1 cellular context compared by ENCODE assay signal in the genomic region with DNA sequence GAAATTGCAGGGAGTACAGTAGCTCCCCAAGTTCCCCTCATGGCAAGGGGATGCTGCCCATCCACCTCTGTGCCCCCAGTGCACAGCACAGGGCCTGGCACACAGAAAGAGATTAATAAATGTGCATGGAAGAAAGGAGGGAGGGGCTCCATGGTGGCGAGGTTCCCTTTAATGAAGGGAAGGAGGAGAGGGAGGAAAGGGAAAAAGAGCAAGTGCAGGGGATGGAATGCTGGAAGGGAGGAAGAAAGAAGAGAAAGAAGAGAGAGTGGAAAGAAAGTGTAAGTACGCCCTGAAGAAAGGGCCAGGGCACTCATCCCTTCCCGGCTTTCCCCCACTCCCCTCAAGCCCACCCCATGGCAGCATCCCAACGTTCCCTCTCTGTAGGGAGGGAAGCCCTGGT.
TF ChIP-seq lines count a peak whose summit lies in the region.

No MANE protein-coding gene starts in this region.

TF ChIP-seq in neural cell, 6 proteins besides CTCF, POLR2A, EP300 and RAD21 (continued from another document):
- TF ChIP-seq, protein P1, sequence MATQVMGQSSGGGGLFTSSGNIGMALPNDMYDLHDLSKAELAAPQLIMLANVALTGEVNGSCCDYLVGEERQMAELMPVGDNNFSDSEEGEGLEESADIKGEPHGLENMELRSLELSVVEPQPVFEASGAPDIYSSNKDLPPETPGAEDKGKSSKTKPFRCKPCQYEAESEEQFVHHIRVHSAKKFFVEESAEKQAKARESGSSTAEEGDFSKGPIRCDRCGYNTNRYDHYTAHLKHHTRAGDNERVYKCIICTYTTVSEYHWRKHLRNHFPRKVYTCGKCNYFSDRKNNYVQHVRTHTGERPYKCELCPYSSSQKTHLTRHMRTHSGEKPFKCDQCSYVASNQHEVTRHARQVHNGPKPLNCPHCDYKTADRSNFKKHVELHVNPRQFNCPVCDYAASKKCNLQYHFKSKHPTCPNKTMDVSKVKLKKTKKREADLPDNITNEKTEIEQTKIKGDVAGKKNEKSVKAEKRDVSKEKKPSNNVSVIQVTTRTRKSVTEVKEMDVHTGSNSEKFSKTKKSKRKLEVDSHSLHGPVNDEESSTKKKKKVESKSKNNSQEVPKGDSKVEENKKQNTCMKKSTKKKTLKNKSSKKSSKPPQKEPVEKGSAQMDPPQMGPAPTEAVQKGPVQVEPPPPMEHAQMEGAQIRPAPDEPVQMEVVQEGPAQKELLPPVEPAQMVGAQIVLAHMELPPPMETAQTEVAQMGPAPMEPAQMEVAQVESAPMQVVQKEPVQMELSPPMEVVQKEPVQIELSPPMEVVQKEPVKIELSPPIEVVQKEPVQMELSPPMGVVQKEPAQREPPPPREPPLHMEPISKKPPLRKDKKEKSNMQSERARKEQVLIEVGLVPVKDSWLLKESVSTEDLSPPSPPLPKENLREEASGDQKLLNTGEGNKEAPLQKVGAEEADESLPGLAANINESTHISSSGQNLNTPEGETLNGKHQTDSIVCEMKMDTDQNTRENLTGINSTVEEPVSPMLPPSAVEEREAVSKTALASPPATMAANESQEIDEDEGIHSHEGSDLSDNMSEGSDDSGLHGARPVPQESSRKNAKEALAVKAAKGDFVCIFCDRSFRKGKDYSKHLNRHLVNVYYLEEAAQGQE (IDR thresholded peaks at IDR 0.05; ENCODE audit: borderline replicate concordance) = no peak
- no peak for TF ChIP-seq EZH2 (IDR thresholded peaks at IDR 0.05; ENCODE audit: borderline replicate concordance, insufficient read depth, low read length, poor library complexity, severe bottlenecking)
- TF ChIP-seq MXI1 (conservative IDR thresholded peaks at IDR 0.05; ENCODE audit: poor library complexity, severe bottlenecking) = no peak
- TF ChIP-seq SMC3 (conservative IDR thresholded peaks at IDR 0.05; ENCODE audit: poor library complexity) = no peak
